ENCODE assay signal across 17 cellular contexts in genomic region chr17:17667947-17668346, GRCh38.
"Had no signal": no experiment of that assay in that cellular context is flagged by ENCODE, and none has a peak within 500 bp of the region (broad histone marks: within the 10 kb centered on the region; RNA-seq: fewer than 3 reads in every experiment).

No MANE protein-coding gene starts in this region.

- H3K4me3 Mint-ChIP-seq: activated CD4-positive, alpha-beta T cell treated with anti-CD3 and anti-CD28 coated beads, Interleukin-2, amount 10 ng/mL, durations not matched to agents 24 days and 14 days; activated CD8-positive, alpha-beta T cell treated with anti-CD3 and anti-CD28 coated beads for 36 hours; activated naive CD4-positive, alpha-beta T cell treated with anti-CD3 and anti-CD28 coated beads for 36 hours; activated naive CD8-positive, alpha-beta T cell treated with anti-CD3 and anti-CD28 coated beads, Interleukin-2, amount 50 U/mL, for 24 hours; activated T-cell treated with anti-CD3 and anti-CD28 coated beads, Interleukin-2, amount 50 U/mL, for 4 hours; brain; naive B cell had no signal

- H3K9me3 Mint-ChIP-seq: activated CD4-positive, alpha-beta T cell treated with anti-CD3 and anti-CD28 coated beads, Interleukin-2, amount 10 ng/mL, durations not matched to agents 24 days and 14 days; activated CD8-positive, alpha-beta T cell treated with anti-CD3 and anti-CD28 coated beads for 36 hours; activated naive CD4-positive, alpha-beta T cell treated with anti-CD3 and anti-CD28 coated beads for 36 hours; activated naive CD8-positive, alpha-beta T cell treated with anti-CD3 and anti-CD28 coated beads, Interleukin-2, amount 50 U/mL, for 24 hours; activated T-cell treated with anti-CD3 and anti-CD28 coated beads, Interleukin-2, amount 50 U/mL, for 4 hours; brain; naive B cell had no signal

- H3K27ac Mint-ChIP-seq: activated CD4-positive, alpha-beta T cell treated with anti-CD3 and anti-CD28 coated beads, Interleukin-2, amount 10 ng/mL, durations not matched to agents 24 days and 14 days; activated CD8-positive, alpha-beta T cell treated with anti-CD3 and anti-CD28 coated beads for 36 hours; activated naive CD4-positive, alpha-beta T cell treated with anti-CD3 and anti-CD28 coated beads for 36 hours; activated naive CD8-positive, alpha-beta T cell treated with anti-CD3 and anti-CD28 coated beads, Interleukin-2, amount 50 U/mL, for 24 hours had no signal

- ATAC-seq: activated CD8-positive, alpha-beta T cell treated with anti-CD3 and anti-CD28 coated beads for 36 hours; activated naive CD8-positive, alpha-beta T cell treated with anti-CD3 and anti-CD28 coated beads, Interleukin-2, amount 50 U/mL, for 24 hours; activated T-cell treated with anti-CD3 and anti-CD28 coated beads, Interleukin-2, amount 50 U/mL, for 4 hours had no signal

- H3K27me3 Mint-ChIP-seq: activated CD4-positive, alpha-beta T cell treated with anti-CD3 and anti-CD28 coated beads, Interleukin-2, amount 10 ng/mL, durations not matched to agents 24 days and 14 days; activated CD8-positive, alpha-beta T cell treated with anti-CD3 and anti-CD28 coated beads for 36 hours; activated naive CD8-positive, alpha-beta T cell treated with anti-CD3 and anti-CD28 coated beads, Interleukin-2, amount 50 U/mL, for 24 hours had no signal

- H3K36me3 Mint-ChIP-seq: brain, naive B cell had no signal

- DNase-seq: activated CD4-positive, alpha-beta T cell treated with anti-CD3 and anti-CD28 coated beads, Interleukin-2, amount 10 ng/mL, durations not matched to agents 24 days and 14 days; activated CD8-positive, alpha-beta T cell treated with anti-CD3 and anti-CD28 coated beads for 36 hours; activated naive CD4-positive, alpha-beta T cell treated with anti-CD3 and anti-CD28 coated beads for 36 hours; activated naive CD8-positive, alpha-beta T cell treated with anti-CD3 and anti-CD28 coated beads, Interleukin-2, amount 50 U/mL, for 24 hours; activated T-cell treated with anti-CD3 and anti-CD28 coated beads, Interleukin-2, amount 50 U/mL, for 4 hours; anterior cingulate cortex; caudate nucleus; erythroblast; head of caudate nucleus; kidney; left ventricle myocardium inferior; naive B cell; ovary; right lobe of liver; stimulated activated CD4-positive, alpha-beta T cell treated with anti-CD3 and anti-CD28 coated beads, Interleukin-4, amount 100 ng/mL, for 1 hour; upper lobe of left lung had no signal
